In the genomic region with DNA sequence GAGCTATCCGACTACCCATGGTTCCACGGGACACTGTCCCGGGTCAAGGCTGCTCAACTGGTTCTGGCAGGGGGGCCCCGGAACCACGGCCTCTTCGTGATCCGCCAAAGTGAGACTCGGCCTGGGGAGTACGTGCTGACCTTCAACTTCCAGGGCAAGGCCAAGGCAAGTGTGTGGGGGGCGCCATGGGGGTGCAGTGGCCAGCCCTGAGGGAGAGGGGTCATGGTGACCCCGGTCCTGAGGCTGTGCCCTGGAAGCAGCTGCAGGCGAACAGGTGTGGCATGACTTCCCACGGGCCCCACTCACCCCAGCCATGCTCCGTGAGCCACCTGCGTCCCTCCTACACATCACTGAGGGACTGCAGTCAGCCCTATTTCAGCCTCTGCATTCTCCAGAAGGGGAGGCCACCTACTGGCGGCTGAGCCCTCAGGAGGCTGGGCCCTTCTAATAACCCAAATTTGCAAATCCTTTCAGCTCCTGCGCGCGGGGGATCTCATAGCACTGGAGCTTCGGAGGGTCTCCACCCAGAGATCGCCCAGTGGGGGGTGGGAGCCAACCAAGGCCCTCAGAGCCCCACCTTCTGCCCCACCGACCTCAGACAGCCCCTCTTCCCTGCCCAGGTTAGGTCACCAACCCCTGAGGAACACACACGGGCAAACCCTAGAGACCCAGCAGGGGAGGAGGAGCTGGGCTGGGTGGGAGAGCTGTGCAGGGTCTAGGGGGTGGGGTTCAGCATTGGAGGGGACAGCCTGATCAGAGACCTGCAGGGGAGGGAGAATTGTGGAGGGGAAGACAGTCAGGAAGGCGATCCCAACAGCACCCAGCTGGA, we compare ENCODE assay signal across 23 cellular contexts. TPM values are rescaled to one million over a fixed set of nuclear protein-coding genes. Genes with fewer than 3 reads are reported as not detected.
DNase-seq lines count a peak whose midpoint lies in the region; ATAC-seq and TF ChIP-seq lines count a peak whose summit lies in the region.
"Had no signal": no experiment of that assay in that cellular context is flagged by ENCODE, and none has a peak within 500 bp of the region (broad histone marks: within the 10 kb centered on the region; RNA-seq: fewer than 3 reads in every experiment).

No MANE protein-coding gene starts in this region.

- H3K4me3 ChIP-seq in choroid plexus epithelial cell (ENCODE audit: low read depth, low read length), result no peak overlapping the region
- H3K4me3 ChIP-seq: colonic mucosa, gastrocnemius medialis, transverse colon had no signal

- H3K9me3 Mint-ChIP-seq in activated naive CD8-positive, alpha-beta T cell treated with anti-CD3 and anti-CD28 coated beads, Interleukin-2, amount 10 ng/mL, durations not matched to agents 7 days and 5 days, result no peaks in the 10 kb centered on the region
- H3K9me3 Mint-ChIP-seq in activated naive CD8-positive, alpha-beta T cell treated with anti-CD3 and anti-CD28 coated beads, Interleukin-2, amount 50 U/mL, for 24 hours, result no peaks in the 10 kb centered on the region
- H3K9me3 Mint-ChIP-seq in nephron progenitor cell, result no peaks in the 10 kb centered on the region
- H3K9me3 Mint-ChIP-seq: CD4-positive, CD25-positive, alpha-beta regulatory T cell; naive B cell had no signal

- no peak overlapping the region for H3K27ac Mint-ChIP-seq in activated naive CD8-positive, alpha-beta T cell treated with anti-CD3 and anti-CD28 coated beads, Interleukin-2, amount 10 ng/mL, durations not matched to agents 7 days and 5 days
- no peak overlapping the region for H3K27ac Mint-ChIP-seq in activated naive CD8-positive, alpha-beta T cell treated with anti-CD3 and anti-CD28 coated beads, Interleukin-2, amount 50 U/mL, for 24 hours
- no peak overlapping the region for H3K27ac Mint-ChIP-seq in nephron progenitor cell
- H3K27ac Mint-ChIP-seq: CD4-positive, CD25-positive, alpha-beta regulatory T cell; progenitor cell of endocrine pancreas; T-helper 17 cell had no signal

- no peak overlapping the region for H3K4me3 Mint-ChIP-seq in activated naive CD8-positive, alpha-beta T cell treated with anti-CD3 and anti-CD28 coated beads, Interleukin-2, amount 10 ng/mL, durations not matched to agents 7 days and 5 days
- H3K4me3 Mint-ChIP-seq in activated naive CD8-positive, alpha-beta T cell treated with anti-CD3 and anti-CD28 coated beads, Interleukin-2, amount 50 U/mL, for 24 hours, result no peak overlapping the region
- no peak overlapping the region for H3K4me3 Mint-ChIP-seq in nephron progenitor cell
- H3K4me3 Mint-ChIP-seq: CD4-positive, CD25-positive, alpha-beta regulatory T cell; naive B cell; T-helper 17 cell had no signal

- ATAC-seq in activated naive CD8-positive, alpha-beta T cell treated with anti-CD3 and anti-CD28 coated beads, Interleukin-2, amount 10 ng/mL, durations not matched to agents 7 days and 5 days (ENCODE audit: low read depth), result peak; percentile 17
- no peak for ATAC-seq in activated naive CD8-positive, alpha-beta T cell treated with anti-CD3 and anti-CD28 coated beads, Interleukin-2, amount 50 U/mL, for 24 hours
- ATAC-seq: gastrocnemius medialis, T-helper 17 cell had no signal

- DNase-seq in activated naive CD8-positive, alpha-beta T cell treated with anti-CD3 and anti-CD28 coated beads, Interleukin-2, amount 10 ng/mL, durations not matched to agents 7 days and 5 days, result no peak
- DNase-seq in activated naive CD8-positive, alpha-beta T cell treated with anti-CD3 and anti-CD28 coated beads, Interleukin-2, amount 50 U/mL, for 24 hours, result no peak
- DNase-seq in NAMALWA (ENCODE audit: low spot score) (peak; percentile 75), choroid plexus epithelial cell (ENCODE audit: low read depth) (no peak), substantia nigra (lab: John Stamatoyannopoulos, UW) (no peak), nephron progenitor cell (no peak), NCI-H446 treated with DMSO at 0.1 percent for 48 hours (lab: John Stamatoyannopoulos, UW) (no peak)
- DNase-seq in activated T-cell treated with anti-CD3 and anti-CD28 coated beads, Interleukin-2, amount 50 U/mL, for 1 hour, result no peak
- DNase-seq: activated CD4-positive, CD25-positive, alpha-beta regulatory T cell; activated effector memory CD4-positive, alpha-beta T cell treated with Interleukin-2 at 50 U/mL for 16 hours; CD4-positive, CD25-positive, alpha-beta regulatory T cell; colonic mucosa; gastrocnemius medialis; naive B cell; NCI-H1048; NCI-H748 treated with DMSO at 0.1 percent for 48 hours; small intestine; T-helper 17 cell; transverse colon had no signal

- H3K36me3 Mint-ChIP-seq in activated naive CD8-positive, alpha-beta T cell treated with anti-CD3 and anti-CD28 coated beads, Interleukin-2, amount 10 ng/mL, durations not matched to agents 7 days and 5 days, result no peaks in the 10 kb centered on the region
- no peaks in the 10 kb centered on the region for H3K36me3 Mint-ChIP-seq in activated naive CD8-positive, alpha-beta T cell treated with anti-CD3 and anti-CD28 coated beads, Interleukin-2, amount 50 U/mL, for 24 hours (ENCODE audit: low read depth)
- H3K36me3 Mint-ChIP-seq in nephron progenitor cell (ENCODE audit: low read depth), result peaks cover 35% of the 10 kb centered on the region

- H3K27me3 Mint-ChIP-seq in activated naive CD8-positive, alpha-beta T cell treated with anti-CD3 and anti-CD28 coated beads, Interleukin-2, amount 10 ng/mL, durations not matched to agents 7 days and 5 days, result peaks cover under 1% of the 10 kb centered on the region
- H3K27me3 Mint-ChIP-seq in activated naive CD8-positive, alpha-beta T cell treated with anti-CD3 and anti-CD28 coated beads, Interleukin-2, amount 50 U/mL, for 24 hours, result peaks cover 1% of the 10 kb centered on the region
- peaks cover 16% of the 10 kb centered on the region for H3K27me3 Mint-ChIP-seq in nephron progenitor cell (ENCODE audit: low read depth, poor library complexity)
- H3K27me3 Mint-ChIP-seq: naive B cell had no signal

- TF ChIP-seq CTCF in choroid plexus epithelial cell (conservative IDR thresholded peaks at IDR 0.05; ENCODE audit: low read depth, low read length), result peak; percentile 9
- no peak for TF ChIP-seq CTCF in nephron progenitor cell (IDR thresholded peaks at IDR 0.05)

- H3K27ac ChIP-seq in substantia nigra (ENCODE audit: low read depth, low read length, poor library complexity, severe bottlenecking), result no peak overlapping the region
- H3K27ac ChIP-seq: colonic mucosa, epithelial cell of prostate, gastrocnemius medialis, transverse colon had no signal

- POLR2A ChIA-PET in activated naive CD8-positive, alpha-beta T cell treated with anti-CD3 and anti-CD28 coated beads, Interleukin-2, amount 10 ng/mL, durations not matched to agents 7 days and 5 days (lab: Charles Lee), result interaction anchor here (0.8 kb wide), 1 partner anchor 13 kb away, joined by 5 read pairs; no protein-coding TSS in a partner anchor

- H3K4me1 Mint-ChIP-seq in activated naive CD8-positive, alpha-beta T cell treated with anti-CD3 and anti-CD28 coated beads, Interleukin-2, amount 10 ng/mL, durations not matched to agents 7 days and 5 days, result no peaks in the 10 kb centered on the region
- no peaks in the 10 kb centered on the region for H3K4me1 Mint-ChIP-seq in activated naive CD8-positive, alpha-beta T cell treated with anti-CD3 and anti-CD28 coated beads, Interleukin-2, amount 50 U/mL, for 24 hours
- H3K4me1 Mint-ChIP-seq in nephron progenitor cell, result peaks cover 6% of the 10 kb centered on the region
- H3K4me1 Mint-ChIP-seq: CD4-positive, CD25-positive, alpha-beta regulatory T cell had no signal

RNA-seq across cellular contexts. Expression of a gene that starts 30.8 kb away (rescaled TPM):
- total RNA-seq in activated naive CD8-positive, alpha-beta T cell treated with anti-CD3 and anti-CD28 coated beads, Interleukin-2, amount 10 ng/mL, durations not matched to agents 7 days and 5 days, result 1 to 10 TPM in 1 of 2 experiments, under 1 TPM in 1; 0.97 to 1.2 TPM

RNA-seq across cellular contexts. Expression of a gene that starts 38.8 kb away (rescaled TPM):
- total RNA-seq in activated naive CD8-positive, alpha-beta T cell treated with anti-CD3 and anti-CD28 coated beads, Interleukin-2, amount 10 ng/mL, durations not matched to agents 7 days and 5 days, result not detected
- total RNA-seq: A673; CD4-positive, CD25-positive, alpha-beta regulatory T cell; colonic mucosa; gastrocnemius medialis; lower leg skin; progenitor cell of endocrine pancreas; T-helper 17 cell; transverse colon had no signal
